1 cellular context compared by ENCODE assay signal in genomic region chr18:2853926-2854664, GRCh38.
A peak's percentile ranks its signal among the peaks of the same experiment; 100 is the strongest.
TF ChIP-seq lines count a peak whose summit lies in the region.

No MANE protein-coding gene starts in this region.

TF ChIP-seq in K562, 482 proteins besides CTCF, POLR2A, EP300 and RAD21 (continued from another document and continues in another):
- TF ChIP-seq ZBTB40 (IDR thresholded peaks at IDR 0.05) (no peak), ZBTB40 (CRISPR knock-in tag; IDR thresholded peaks at IDR 0.05) (no peak), BRCA1 (IDR thresholded peaks at IDR 0.05) (no peak), BRCA1 (CRISPR knock-in tag; IDR thresholded peaks at IDR 0.05) (no peak), ZFX (CRISPR knock-in tag; IDR thresholded peaks at IDR 0.05) (peak; percentile 68), ARID3B (CRISPR knock-in tag; IDR thresholded peaks at IDR 0.05; ENCODE audit: borderline replicate concordance) (no peak), ARID3A (IDR thresholded peaks at IDR 0.05; ENCODE audit: borderline replicate concordance, low read depth, low read length) (peak; percentile 28; the same call in 1 of the 2 replicates), RBM17 (IDR thresholded peaks at IDR 0.05; ENCODE audit: borderline replicate concordance, low read depth, low read length) (no peak), MAFG (tag; conservative IDR thresholded peaks at IDR 0.05) (0 out of 2 replicates have a peak, but pooled peaks have one; percentile 32), PCBP1 (IDR thresholded peaks at IDR 0.05; ENCODE audit: low read depth, low read length, poor library complexity, severe bottlenecking) (no peak), CSDE1 (IDR thresholded peaks at IDR 0.05) (no peak), SMARCE1 (IDR thresholded peaks at IDR 0.05) (peak; percentile 98), ZNF518B (CRISPR knock-in tag; IDR thresholded peaks at IDR 0.05) (no peak), IRF9 (tag; IDR thresholded peaks at IDR 0.05) (no peak), ARID1B (IDR thresholded peaks at IDR 0.05) (peak; percentile 99), ZNF699 (CRISPR knock-in tag; IDR thresholded peaks at IDR 0.05; ENCODE audit: insufficient replicate concordance) (no peak), AFF1 (IDR thresholded peaks at IDR 0.05; ENCODE audit: low read depth in 1 of 2, partially characterized antibody in 2 of 2) (peak; percentile 63 to 73), ATF1 (CRISPR knock-in tag; IDR thresholded peaks at IDR 0.05) (no peak), ATF1 (tag; IDR thresholded peaks at IDR 0.05) (peak; percentile 45; the same call in 1 of the 2 replicates), HLTF (IDR thresholded peaks at IDR 0.05) (0 out of 2 replicates have a peak, but pooled peaks have one; percentile 32), ZNF583 (CRISPR knock-in tag; IDR thresholded peaks at IDR 0.05) (no peak), MYBL2 (IDR thresholded peaks at IDR 0.05; ENCODE audit: low read depth) (no peak; the same call in 1 of the 2 replicates), MYBL2 (CRISPR knock-in tag; IDR thresholded peaks at IDR 0.05; ENCODE audit: borderline replicate concordance) (no peak), HNRNPH1 (optimal IDR thresholded peaks at IDR 0.05; ENCODE audit: low read depth, low read length) (no peak), JUNB (CRISPR knock-in tag; conservative IDR thresholded peaks at IDR 0.05) (no peak), ZNF644 (tag; IDR thresholded peaks at IDR 0.05; ENCODE audit: low read depth) (peak; percentile 77; the same call in 1 of the 2 replicates), ZNF764 (CRISPR knock-in tag; IDR thresholded peaks at IDR 0.05; ENCODE audit: low read depth) (no peak), ZNF778 (CRISPR knock-in tag; IDR thresholded peaks at IDR 0.05) (no peak), ETS2 (tag; IDR thresholded peaks at IDR 0.05; ENCODE audit: borderline replicate concordance, poor library complexity, severe bottlenecking) (no peak), CBX3 (IDR thresholded peaks at IDR 0.05; ENCODE audit: borderline replicate concordance in 1 of 2, low read length in 2 of 2) (peak in 1 of 2 experiments; percentile 8; a peak in 1 of 3 replicates), ZFP1 (CRISPR knock-in tag; IDR thresholded peaks at IDR 0.05) (no peak), MCM3 (IDR thresholded peaks at IDR 0.05) (no peak), ESRRB (CRISPR knock-in tag; IDR thresholded peaks at IDR 0.05; ENCODE audit: borderline replicate concordance) (no peak), POLR3A (IDR thresholded peaks at IDR 0.05; ENCODE audit: borderline replicate concordance, extremely low read depth, insufficient read depth, insufficient read length) (no peak), THRB (CRISPR knock-in tag; conservative IDR thresholded peaks at IDR 0.05) (no peak), CBX8 (IDR thresholded peaks at IDR 0.05; ENCODE audit: borderline replicate concordance, extremely low read depth, low read depth, low read length, poor library complexity, severe bottlenecking) (no peak)
